Comparison of ENCODE assay signal across 8 cellular contexts in genomic region chr3:120596853-120597223, GRCh38. TPM values are rescaled to one million over a fixed set of nuclear protein-coding genes. Genes with fewer than 3 reads are reported as not detected.
DNase-seq lines count a peak whose midpoint lies in the region; ATAC-seq and TF ChIP-seq lines count a peak whose summit lies in the region.

No MANE protein-coding gene starts in this region.

- no peaks in the 10 kb centered on the region for H3K27me3 ChIP-seq in H7 (ENCODE audit: control insufficient read depth, insufficient read depth, low read length)
- peaks cover 2% of the 10 kb centered on the region for H3K27me3 ChIP-seq in foreskin keratinocyte
- H3K27me3 ChIP-seq in skeletal muscle satellite cell (ENCODE audit: control insufficient read depth, insufficient read depth, low read length): no peaks in the 10 kb centered on the region

- TF ChIP-seq CTCF in VCaP (conservative IDR thresholded peaks at IDR 0.05) (no peak), foreskin keratinocyte (conservative IDR thresholded peaks at IDR 0.05) (no peak)

- peaks cover 6% of the 10 kb centered on the region for H3K36me3 ChIP-seq in H7 (replicated peaks; ENCODE audit: control insufficient read depth, insufficient read depth, low read length)
- peaks cover 32% of the 10 kb centered on the region for H3K36me3 ChIP-seq in skeletal muscle satellite cell (ENCODE audit: insufficient read depth, low read length)

- DNase-seq in H7: no peak
- DNase-seq in foreskin keratinocyte: no peak
- DNase-seq in cerebellar nuclear complex (lab: John Stamatoyannopoulos, UW): no peak
- no peak for DNase-seq in HuH-7.5 (ENCODE audit: low spot score)
- no peak for DNase-seq in NCI-H1436 (lab: John Stamatoyannopoulos, UW)

- H3K27ac ChIP-seq in VCaP: peak overlapping the region; percentile 92
- peak overlapping the region; percentile 68 for H3K27ac ChIP-seq in foreskin keratinocyte

- ATAC-seq in foreskin keratinocyte: no peak
- ATAC-seq in HG02852 (IDR thresholded peaks at IDR 0.05; ENCODE audit: unreplicated experiment): no peak

- H3K4me2 ChIP-seq in skeletal muscle satellite cell (ENCODE audit: low read length): peak overlapping the region; percentile 92

- no peaks in the 10 kb centered on the region for H3K9me3 ChIP-seq in skeletal muscle satellite cell (replicated peaks; ENCODE audit: low read length)

- H3K4me3 ChIP-seq in H7 (ENCODE audit: insufficient read depth, low read depth, low read length) (peak overlapping the region; percentile 98), skeletal muscle satellite cell (ENCODE audit: low read length) (peak overlapping the region; percentile 81)

- peak overlapping the region; percentile 93 for H3K9ac ChIP-seq in skeletal muscle satellite cell (ENCODE audit: low read depth, low read length)

- peaks cover 12% of the 10 kb centered on the region for H3K4me1 ChIP-seq in foreskin keratinocyte
- H3K4me1 ChIP-seq in skeletal muscle satellite cell (ENCODE audit: control insufficient read depth, insufficient read depth, low read length): peaks cover 12% of the 10 kb centered on the region

RNA-seq across cellular contexts. Expression of gene NDUFB4, which starts 0.7 kb away (rescaled TPM):
- total RNA-seq in H7 (2014; rRNA removed; shearing (Covaris generic)): 247 and 262 TPM in 2 replicates
- total RNA-seq in foreskin keratinocyte: 164 and 169 TPM in 2 replicates
- polyA plus RNA-seq in foreskin keratinocyte: 264 and 273 TPM in 2 replicates
- total RNA-seq in skeletal muscle satellite cell (2012; rRNA removed): 35.2 and 43.9 TPM in 2 replicates
